Comparison of ENCODE assay signal across 12 cellular contexts in genomic region chrX:11239230-11239629, GRCh38. TPM values are rescaled to one million over a fixed set of nuclear protein-coding genes. Genes with fewer than 3 reads are reported as not detected.
DNase-seq lines count a peak whose midpoint lies in the region; ATAC-seq lines count a peak whose summit lies in the region.
"Had no signal": no experiment of that assay in that cellular context is flagged by ENCODE, and none has a peak within 500 bp of the region (broad histone marks: within the 10 kb centered on the region; RNA-seq: fewer than 3 reads in every experiment).

No MANE protein-coding gene starts in this region.

- DNase-seq in GM04504 (ENCODE audit: low read depth) = peak; percentile 33
- DNase-seq in M059J (ENCODE audit: low read depth) = peak; percentile 67
- DNase-seq in iris pigment epithelial cell (ENCODE audit: low read depth) = peak; percentile 67
- DNase-seq in NK-92 (lab: John Stamatoyannopoulos, UW; ENCODE audit: unreplicated experiment) = no peak
- DNase-seq in NCI-H1694 treated with DMSO at 0.1 percent for 48 hours (lab: John Stamatoyannopoulos, UW) = no peak
- DNase-seq in superior temporal gyrus (ENCODE audit: extremely low spot score) = no peak
- no peak for DNase-seq in activated CD8-positive, alpha-beta memory T cell treated with anti-CD3 and anti-CD28 coated beads, Interleukin-2, amount 50 U/mL, for 4 hours
- DNase-seq: activated CD4-positive, alpha-beta T cell treated with anti-CD3 and anti-CD28 coated beads for 4 hours; posterior cingulate gyrus; substantia nigra had no signal

- ATAC-seq in GM21576 (IDR thresholded peaks at IDR 0.05; ENCODE audit: unreplicated experiment) = peak; percentile 75

RNA-seq across cellular contexts. Expression of gene AMELX, which starts 54.0 kb away (rescaled TPM):
- not detected in 2 replicates for total RNA-seq in M059J (2014; rRNA removed; shearing (Covaris generic))
- total RNA-seq: endothelial cell of umbilical vein had no signal

Comparison
In these comparisons a context has a peak if more than half of its experiments do, and no peak if none do; other contexts are left out.
1. DNase-seq: peak in GM04504 (single experiment), M059J (single experiment) and iris pigment epithelial cell (single experiment); none in NK-92 (single experiment), NCI-H1694 treated with DMSO at 0.1 percent for 48 hours (single experiment), superior temporal gyrus (single experiment) and activated CD8-positive, alpha-beta memory T cell treated with anti-CD3 and anti-CD28 coated beads, Interleukin-2, amount 50 U/mL, for 4 hours (single experiment).